1 cellular context compared by ENCODE assay signal in the genomic region with DNA sequence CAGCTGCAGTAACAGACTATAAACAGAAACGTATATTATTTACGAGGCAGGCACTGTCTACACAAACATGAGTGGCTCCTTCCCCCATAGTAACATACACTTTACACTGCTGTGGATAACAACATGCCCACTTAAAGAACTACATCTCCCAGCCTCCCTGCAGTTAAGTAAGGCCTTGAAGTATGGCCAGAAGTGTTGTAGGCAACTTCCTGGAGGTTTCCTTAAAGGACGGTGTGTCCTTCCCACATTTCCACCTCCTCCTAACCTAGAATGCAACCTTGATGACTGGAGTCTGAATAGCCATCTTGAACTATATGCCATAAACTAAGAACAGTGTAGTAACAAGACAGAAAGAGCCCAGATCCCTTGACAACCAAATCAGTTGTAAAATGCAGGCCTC.
TF ChIP-seq lines count a peak whose summit lies in the region.

No MANE protein-coding gene starts in this region.

TF ChIP-seq in HEK293, 187 proteins besides CTCF, POLR2A, EP300 and RAD21 (continued from another document and continues in another):
- TF ChIP-seq ZNF544 (tag by site-specific recombination; IDR thresholded peaks at IDR 0.05) (no peak), ZNF211 (tag by site-specific recombination; IDR thresholded peaks at IDR 0.05; ENCODE audit: low read depth) (no peak), ZNF354C (tag by site-specific recombination; IDR thresholded peaks at IDR 0.05; ENCODE audit: borderline replicate concordance, low read depth) (no peak), EGR2 (tag by site-specific recombination; IDR thresholded peaks at IDR 0.05; ENCODE audit: low read depth) (no peak), ZNF501 (tag by site-specific recombination; IDR thresholded peaks at IDR 0.05) (0 out of 2 replicates have a peak, but pooled peaks have one; percentile 46), KLF10 (tag by site-specific recombination; IDR thresholded peaks at IDR 0.05) (no peak), IKZF3 (tag by site-specific recombination; IDR thresholded peaks at IDR 0.05) (peak; percentile 64; the same call in 1 of the 2 replicates), HOXD13 (CRISPR knock-in tag; IDR thresholded peaks at IDR 0.05; ENCODE audit: borderline replicate concordance) (no peak), ZNF596 (tag by site-specific recombination; IDR thresholded peaks at IDR 0.05) (no peak), ZNF214 (tag by site-specific recombination; IDR thresholded peaks at IDR 0.05; ENCODE audit: borderline replicate concordance) (no peak), ZNF785 (tag by site-specific recombination; IDR thresholded peaks at IDR 0.05) (no peak), ZNF19 (tag by site-specific recombination; IDR thresholded peaks at IDR 0.05; ENCODE audit: low read depth) (no peak), ZNF48 (tag by site-specific recombination; IDR thresholded peaks at IDR 0.05) (no peak), ZNF202 (tag by site-specific recombination; IDR thresholded peaks at IDR 0.05; ENCODE audit: borderline replicate concordance) (no peak), ZNF24 (tag by site-specific recombination; IDR thresholded peaks at IDR 0.05) (no peak), ZNF248 (tag by site-specific recombination; IDR thresholded peaks at IDR 0.05) (no peak), ZNF302 (tag by site-specific recombination; IDR thresholded peaks at IDR 0.05; ENCODE audit: low read depth) (no peak), ZBTB8A (tag by site-specific recombination; IDR thresholded peaks at IDR 0.05) (0 out of 2 replicates have a peak, but pooled peaks have one; percentile 12), ZNF239 (tag by site-specific recombination; IDR thresholded peaks at IDR 0.05) (no peak), ZNF660 (tag by site-specific recombination; IDR thresholded peaks at IDR 0.05) (no peak), ZNF830 (tag by site-specific recombination; IDR thresholded peaks at IDR 0.05; ENCODE audit: low read depth) (no peak), ZNF2 (tag by site-specific recombination; IDR thresholded peaks at IDR 0.05) (no peak), ZNF324 (tag by site-specific recombination; IDR thresholded peaks at IDR 0.05) (no peak), ZSCAN30 (tag by site-specific recombination; IDR thresholded peaks at IDR 0.05) (no peak), ZNF23 (tag by site-specific recombination; IDR thresholded peaks at IDR 0.05; ENCODE audit: borderline replicate concordance) (no peak), ZFHX2 (tag by site-specific recombination; conservative IDR thresholded peaks at IDR 0.05) (no peak), SETDB1 (IDR thresholded peaks at IDR 0.05; ENCODE audit: insufficient read length, low read length) (no peak), ZBTB17 (tag by site-specific recombination; IDR thresholded peaks at IDR 0.05) (peak; percentile 73), ZNF654 (tag by site-specific recombination; IDR thresholded peaks at IDR 0.05; ENCODE audit: low read depth) (no peak), ZNF76 (tag by site-specific recombination; IDR thresholded peaks at IDR 0.05; ENCODE audit: borderline replicate concordance, low read depth) (peak; percentile 87), ZSCAN23 (tag by site-specific recombination; IDR thresholded peaks at IDR 0.05) (no peak), ZNF274 (IDR thresholded peaks at IDR 0.05; ENCODE audit: low read length) (no peak), ZNF274 (tag by site-specific recombination; IDR thresholded peaks at IDR 0.05; ENCODE audit: borderline replicate concordance) (no peak), ZNF138 (tag by site-specific recombination; IDR thresholded peaks at IDR 0.05; ENCODE audit: borderline replicate concordance) (no peak), ZNF561 (tag by site-specific recombination; IDR thresholded peaks at IDR 0.05; ENCODE audit: borderline replicate concordance) (no peak), SP3 (tag by site-specific recombination; IDR thresholded peaks at IDR 0.05) (peak; percentile 36), MEIS1 (CRISPR knock-in tag; IDR thresholded peaks at IDR 0.05; ENCODE audit: borderline replicate concordance) (no peak), ZNF292 (tag by site-specific recombination; IDR thresholded peaks at IDR 0.05; ENCODE audit: borderline replicate concordance, low read depth) (no peak), ZBTB48 (tag by site-specific recombination; IDR thresholded peaks at IDR 0.05) (no peak), ZNF335 (tag by site-specific recombination; conservative IDR thresholded peaks at IDR 0.05) (peak; percentile 90), ZFP3 (tag by site-specific recombination; IDR thresholded peaks at IDR 0.05; ENCODE audit: low read depth) (peak; percentile 47; the same call in 1 of the 2 replicates), ZNF843 (tag by site-specific recombination; IDR thresholded peaks at IDR 0.05) (no peak)
- TF ChIP-seq, protein P1, sequence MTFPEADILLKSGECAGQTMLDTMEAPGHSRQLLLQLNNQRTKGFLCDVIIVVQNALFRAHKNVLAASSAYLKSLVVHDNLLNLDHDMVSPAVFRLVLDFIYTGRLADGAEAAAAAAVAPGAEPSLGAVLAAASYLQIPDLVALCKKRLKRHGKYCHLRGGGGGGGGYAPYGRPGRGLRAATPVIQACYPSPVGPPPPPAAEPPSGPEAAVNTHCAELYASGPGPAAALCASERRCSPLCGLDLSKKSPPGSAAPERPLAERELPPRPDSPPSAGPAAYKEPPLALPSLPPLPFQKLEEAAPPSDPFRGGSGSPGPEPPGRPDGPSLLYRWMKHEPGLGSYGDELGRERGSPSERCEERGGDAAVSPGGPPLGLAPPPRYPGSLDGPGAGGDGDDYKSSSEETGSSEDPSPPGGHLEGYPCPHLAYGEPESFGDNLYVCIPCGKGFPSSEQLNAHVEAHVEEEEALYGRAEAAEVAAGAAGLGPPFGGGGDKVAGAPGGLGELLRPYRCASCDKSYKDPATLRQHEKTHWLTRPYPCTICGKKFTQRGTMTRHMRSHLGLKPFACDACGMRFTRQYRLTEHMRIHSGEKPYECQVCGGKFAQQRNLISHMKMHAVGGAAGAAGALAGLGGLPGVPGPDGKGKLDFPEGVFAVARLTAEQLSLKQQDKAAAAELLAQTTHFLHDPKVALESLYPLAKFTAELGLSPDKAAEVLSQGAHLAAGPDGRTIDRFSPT (tag by site-specific recombination; IDR thresholded peaks at IDR 0.05), result no peak
- TF ChIP-seq, protein P2, sequence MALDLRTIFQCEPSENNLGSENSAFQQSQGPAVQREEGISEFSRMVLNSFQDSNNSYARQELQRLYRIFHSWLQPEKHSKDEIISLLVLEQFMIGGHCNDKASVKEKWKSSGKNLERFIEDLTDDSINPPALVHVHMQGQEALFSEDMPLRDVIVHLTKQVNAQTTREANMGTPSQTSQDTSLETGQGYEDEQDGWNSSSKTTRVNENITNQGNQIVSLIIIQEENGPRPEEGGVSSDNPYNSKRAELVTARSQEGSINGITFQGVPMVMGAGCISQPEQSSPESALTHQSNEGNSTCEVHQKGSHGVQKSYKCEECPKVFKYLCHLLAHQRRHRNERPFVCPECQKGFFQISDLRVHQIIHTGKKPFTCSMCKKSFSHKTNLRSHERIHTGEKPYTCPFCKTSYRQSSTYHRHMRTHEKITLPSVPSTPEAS (tag by site-specific recombination; IDR thresholded peaks at IDR 0.05), result no peak
- TF ChIP-seq, protein P3, sequence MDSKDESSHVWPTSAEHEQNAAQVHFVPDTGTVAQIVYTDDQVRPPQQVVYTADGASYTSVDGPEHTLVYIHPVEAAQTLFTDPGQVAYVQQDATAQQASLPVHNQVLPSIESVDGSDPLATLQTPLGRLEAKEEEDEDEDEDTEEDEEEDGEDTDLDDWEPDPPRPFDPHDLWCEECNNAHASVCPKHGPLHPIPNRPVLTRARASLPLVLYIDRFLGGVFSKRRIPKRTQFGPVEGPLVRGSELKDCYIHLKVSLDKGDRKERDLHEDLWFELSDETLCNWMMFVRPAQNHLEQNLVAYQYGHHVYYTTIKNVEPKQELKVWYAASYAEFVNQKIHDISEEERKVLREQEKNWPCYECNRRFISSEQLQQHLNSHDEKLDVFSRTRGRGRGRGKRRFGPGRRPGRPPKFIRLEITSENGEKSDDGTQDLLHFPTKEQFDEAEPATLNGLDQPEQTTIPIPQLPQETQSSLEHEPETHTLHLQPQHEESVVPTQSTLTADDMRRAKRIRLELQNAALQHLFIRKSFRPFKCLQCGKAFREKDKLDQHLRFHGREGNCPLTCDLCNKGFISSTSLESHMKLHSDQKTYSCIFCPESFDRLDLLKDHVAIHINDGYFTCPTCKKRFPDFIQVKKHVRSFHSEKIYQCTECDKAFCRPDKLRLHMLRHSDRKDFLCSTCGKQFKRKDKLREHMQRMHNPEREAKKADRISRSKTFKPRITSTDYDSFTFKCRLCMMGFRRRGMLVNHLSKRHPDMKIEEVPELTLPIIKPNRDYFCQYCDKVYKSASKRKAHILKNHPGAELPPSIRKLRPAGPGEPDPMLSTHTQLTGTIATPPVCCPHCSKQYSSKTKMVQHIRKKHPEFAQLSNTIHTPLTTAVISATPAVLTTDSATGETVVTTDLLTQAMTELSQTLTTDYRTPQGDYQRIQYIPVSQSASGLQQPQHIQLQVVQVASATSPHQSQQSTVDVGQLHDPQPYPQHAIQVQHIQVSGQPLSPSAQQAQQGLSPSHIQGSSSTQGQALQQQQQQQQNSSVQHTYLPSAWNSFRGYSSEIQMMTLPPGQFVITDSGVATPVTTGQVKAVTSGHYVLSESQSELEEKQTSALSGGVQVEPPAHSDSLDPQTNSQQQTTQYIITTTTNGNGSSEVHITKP (tag by site-specific recombination; IDR thresholded peaks at IDR 0.05), result peak; percentile 28; the same call in 1 of the 2 replicates
- TF ChIP-seq, protein P4, sequence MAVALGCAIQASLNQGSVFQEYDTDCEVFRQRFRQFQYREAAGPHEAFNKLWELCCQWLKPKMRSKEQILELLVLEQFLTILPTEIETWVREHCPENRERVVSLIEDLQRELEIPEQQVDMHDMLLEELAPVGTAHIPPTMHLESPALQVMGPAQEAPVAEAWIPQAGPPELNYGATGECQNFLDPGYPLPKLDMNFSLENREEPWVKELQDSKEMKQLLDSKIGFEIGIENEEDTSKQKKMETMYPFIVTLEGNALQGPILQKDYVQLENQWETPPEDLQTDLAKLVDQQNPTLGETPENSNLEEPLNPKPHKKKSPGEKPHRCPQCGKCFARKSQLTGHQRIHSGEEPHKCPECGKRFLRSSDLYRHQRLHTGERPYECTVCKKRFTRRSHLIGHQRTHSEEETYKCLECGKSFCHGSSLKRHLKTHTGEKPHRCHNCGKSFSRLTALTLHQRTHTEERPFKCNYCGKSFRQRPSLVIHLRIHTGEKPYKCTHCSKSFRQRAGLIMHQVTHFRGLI (tag by site-specific recombination; IDR thresholded peaks at IDR 0.05), result no peak
- TF ChIP-seq, protein P5, sequence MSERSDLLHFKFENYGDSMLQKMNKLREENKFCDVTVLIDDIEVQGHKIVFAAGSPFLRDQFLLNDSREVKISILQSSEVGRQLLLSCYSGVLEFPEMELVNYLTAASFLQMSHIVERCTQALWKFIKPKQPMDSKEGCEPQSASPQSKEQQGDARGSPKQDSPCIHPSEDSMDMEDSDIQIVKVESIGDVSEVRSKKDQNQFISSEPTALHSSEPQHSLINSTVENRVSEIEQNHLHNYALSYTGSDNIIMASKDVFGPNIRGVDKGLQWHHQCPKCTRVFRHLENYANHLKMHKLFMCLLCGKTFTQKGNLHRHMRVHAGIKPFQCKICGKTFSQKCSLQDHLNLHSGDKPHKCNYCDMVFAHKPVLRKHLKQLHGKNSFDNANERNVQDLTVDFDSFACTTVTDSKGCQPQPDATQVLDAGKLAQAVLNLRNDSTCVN (tag by site-specific recombination; optimal IDR thresholded peaks at IDR 0.05), result no peak
- TF ChIP-seq, protein P6, sequence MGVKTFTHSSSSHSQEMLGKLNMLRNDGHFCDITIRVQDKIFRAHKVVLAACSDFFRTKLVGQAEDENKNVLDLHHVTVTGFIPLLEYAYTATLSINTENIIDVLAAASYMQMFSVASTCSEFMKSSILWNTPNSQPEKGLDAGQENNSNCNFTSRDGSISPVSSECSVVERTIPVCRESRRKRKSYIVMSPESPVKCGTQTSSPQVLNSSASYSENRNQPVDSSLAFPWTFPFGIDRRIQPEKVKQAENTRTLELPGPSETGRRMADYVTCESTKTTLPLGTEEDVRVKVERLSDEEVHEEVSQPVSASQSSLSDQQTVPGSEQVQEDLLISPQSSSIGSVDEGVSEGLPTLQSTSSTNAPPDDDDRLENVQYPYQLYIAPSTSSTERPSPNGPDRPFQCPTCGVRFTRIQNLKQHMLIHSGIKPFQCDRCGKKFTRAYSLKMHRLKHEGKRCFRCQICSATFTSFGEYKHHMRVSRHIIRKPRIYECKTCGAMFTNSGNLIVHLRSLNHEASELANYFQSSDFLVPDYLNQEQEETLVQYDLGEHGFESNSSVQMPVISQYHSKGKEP (tag by site-specific recombination; IDR thresholded peaks at IDR 0.05), result no peak
- TF ChIP-seq, protein P7, sequence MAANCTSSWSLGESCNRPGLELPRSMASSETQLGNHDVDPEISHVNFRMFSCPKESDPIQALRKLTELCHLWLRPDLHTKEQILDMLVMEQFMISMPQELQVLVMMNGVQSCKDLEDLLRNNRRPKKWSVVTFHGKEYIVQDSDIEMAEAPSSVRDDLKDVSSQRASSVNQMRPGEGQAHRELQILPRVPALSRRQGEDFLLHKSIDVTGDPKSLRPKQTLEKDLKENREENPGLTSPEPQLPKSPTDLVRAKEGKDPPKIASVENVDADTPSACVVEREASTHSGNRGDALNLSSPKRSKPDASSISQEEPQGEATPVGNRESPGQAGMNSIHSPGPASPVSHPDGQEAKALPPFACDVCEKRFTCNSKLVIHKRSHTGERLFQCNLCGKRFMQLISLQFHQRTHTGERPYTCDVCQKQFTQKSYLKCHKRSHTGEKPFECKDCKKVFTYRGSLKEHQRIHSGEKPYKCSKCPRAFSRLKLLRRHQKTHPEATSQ (tag by site-specific recombination; IDR thresholded peaks at IDR 0.05), result no peak
- TF ChIP-seq, protein P8, sequence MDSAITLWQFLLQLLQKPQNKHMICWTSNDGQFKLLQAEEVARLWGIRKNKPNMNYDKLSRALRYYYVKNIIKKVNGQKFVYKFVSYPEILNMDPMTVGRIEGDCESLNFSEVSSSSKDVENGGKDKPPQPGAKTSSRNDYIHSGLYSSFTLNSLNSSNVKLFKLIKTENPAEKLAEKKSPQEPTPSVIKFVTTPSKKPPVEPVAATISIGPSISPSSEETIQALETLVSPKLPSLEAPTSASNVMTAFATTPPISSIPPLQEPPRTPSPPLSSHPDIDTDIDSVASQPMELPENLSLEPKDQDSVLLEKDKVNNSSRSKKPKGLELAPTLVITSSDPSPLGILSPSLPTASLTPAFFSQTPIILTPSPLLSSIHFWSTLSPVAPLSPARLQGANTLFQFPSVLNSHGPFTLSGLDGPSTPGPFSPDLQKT (IDR thresholded peaks at IDR 0.05; ENCODE audit: borderline replicate concordance, low read depth, low read length), result no peak
- TF ChIP-seq, protein P9, sequence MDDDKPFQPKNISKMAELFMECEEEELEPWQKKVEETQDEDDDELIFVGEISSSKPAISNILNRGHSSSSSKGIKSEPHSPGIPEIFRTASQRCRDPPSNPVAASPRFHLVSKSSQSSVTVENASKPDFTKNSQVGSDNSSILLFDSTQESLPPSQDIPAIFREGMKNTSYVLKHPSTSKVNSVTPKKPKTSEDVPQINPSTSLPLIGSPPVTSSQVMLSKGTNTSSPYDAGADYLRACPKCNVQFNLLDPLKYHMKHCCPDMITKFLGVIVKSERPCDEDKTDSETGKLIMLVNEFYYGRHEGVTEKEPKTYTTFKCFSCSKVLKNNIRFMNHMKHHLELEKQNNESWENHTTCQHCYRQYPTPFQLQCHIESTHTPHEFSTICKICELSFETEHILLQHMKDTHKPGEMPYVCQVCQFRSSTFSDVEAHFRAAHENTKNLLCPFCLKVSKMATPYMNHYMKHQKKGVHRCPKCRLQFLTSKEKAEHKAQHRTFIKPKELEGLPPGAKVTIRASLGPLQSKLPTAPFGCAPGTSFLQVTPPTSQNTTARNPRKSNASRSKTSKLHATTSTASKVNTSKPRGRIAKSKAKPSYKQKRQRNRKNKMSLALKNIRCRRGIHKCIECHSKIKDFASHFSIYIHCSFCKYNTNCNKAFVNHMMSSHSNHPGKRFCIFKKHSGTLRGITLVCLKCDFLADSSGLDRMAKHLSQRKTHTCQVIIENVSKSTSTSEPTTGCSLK (tag by site-specific recombination; IDR thresholded peaks at IDR 0.05), result no peak
